In genomic region chr6:76876430-76876829, GRCh38 we compare ENCODE assay signal across 7 cellular contexts.
A peak's percentile ranks its signal among the peaks of the same experiment; 100 is the strongest.
DNase-seq lines count a peak whose midpoint lies in the region; ATAC-seq and TF ChIP-seq lines count a peak whose summit lies in the region.
"Not testable (repeated sequence)": the region's sequence is repeated elsewhere in the genome, so short reads cannot be mapped to it uniquely, and the experiment has no call there.

No MANE protein-coding gene starts in this region.

- not testable (repeated sequence) for TF ChIP-seq POLR2A in body of pancreas (IDR thresholded peaks at IDR 0.05)

- H3K4me1 Mint-ChIP-seq in endothelial cell (ENCODE audit: unreplicated experiment); progenitor cell of endocrine pancreas (ENCODE audit: low read depth): not testable (repeated sequence)

- not testable (repeated sequence) for H3K27me3 ChIP-seq in H7 (ENCODE audit: control insufficient read depth, insufficient read depth, low read length); body of pancreas

- not testable (repeated sequence) for H3K9me3 Mint-ChIP-seq in endothelial cell (ENCODE audit: unreplicated experiment)
- H3K9me3 Mint-ChIP-seq in progenitor cell of endocrine pancreas (ENCODE audit: low read depth): peaks cover 29% of the 10 kb centered on the region

- H3K27ac ChIP-seq in RWPE1 (peak overlapping the region; percentile 79), body of pancreas (peak overlapping the region in 1 of 4 donors; percentile 44)

- not testable (repeated sequence) for DNase-seq in H7; RWPE1 (ENCODE audit: low spot score); progenitor cell of endocrine pancreas (ENCODE audit: low spot score, unreplicated experiment)
- peak; percentile 34 to 65 (median 40) for DNase-seq in body of pancreas
- DNase-seq in endothelial cell (ENCODE audit: low spot score): peak; percentile 9
- DNase-seq in left ventricle myocardium superior: peak; percentile 20
- DNase-seq in mucosa of descending colon: peak; percentile 30 to 54 (median 45)

- POLR2A ChIA-PET in RWPE1 (lab: Yijun Ruan, JAX; ENCODE audit: low non-redundant PET): not testable (repeated sequence)

- 45% methylated on average over 10 of the region's 18 CpGs; no CpG with 5 or more reads in 1 of the 2 donors for WGBS in body of pancreas, 2 donors

- H3K9me3 ChIP-seq in body of pancreas, mucosa of descending colon: not testable (repeated sequence)

- H3K4me3 Mint-ChIP-seq in endothelial cell (ENCODE audit: unreplicated experiment): peak overlapping the region; percentile 91
- H3K4me3 Mint-ChIP-seq in progenitor cell of endocrine pancreas (ENCODE audit: low read depth): peak overlapping the region; percentile 89

- not testable (repeated sequence) for H3K36me3 ChIP-seq in H7 (replicated peaks; ENCODE audit: control insufficient read depth, insufficient read depth, low read length); body of pancreas (replicated peaks in 1 of 2; ENCODE audit: insufficient read depth in 1 of 2, low read depth in 2 of 2); mucosa of descending colon (ENCODE audit: low read depth)

- H3K27me3 Mint-ChIP-seq in endothelial cell (ENCODE audit: unreplicated experiment); progenitor cell of endocrine pancreas: not testable (repeated sequence)

- CTCF ChIA-PET in RWPE1 (lab: Yijun Ruan, JAX): interaction anchor here (0.5 to 1.2 kb wide), 8 partner anchors 10 to 941 kb away, joined by 3 to 6 read pairs (median 4); no protein-coding TSS in a partner anchor

- H3K36me3 Mint-ChIP-seq in endothelial cell (ENCODE audit: low read depth, unreplicated experiment): not testable (repeated sequence)
- peaks cover 14% of the 10 kb centered on the region for H3K36me3 Mint-ChIP-seq in progenitor cell of endocrine pancreas (ENCODE audit: insufficient read depth)

- peak overlapping the region; percentile 32; the same call in 1 of the 2 replicates for H3K4me3 ChIP-seq in H7 (ENCODE audit: insufficient read depth, low read depth, low read length)
- H3K4me3 ChIP-seq in body of pancreas, mucosa of descending colon: not testable (repeated sequence)

- intact Hi-C loops in body of pancreas (cut with DNase I); left ventricle myocardium superior (cut with micrococcal nuclease); mucosa of descending colon (cut with DNase I, micrococcal nuclease): not testable (repeated sequence)

- H3K27ac Mint-ChIP-seq in endothelial cell (ENCODE audit: unreplicated experiment): not testable (repeated sequence)
- H3K27ac Mint-ChIP-seq in progenitor cell of endocrine pancreas: peak overlapping the region; percentile 97

- not testable (repeated sequence) for H3K4me1 ChIP-seq in body of pancreas; mucosa of descending colon (ENCODE audit: low read depth)

- not testable (repeated sequence) for ATAC-seq in body of pancreas, left ventricle myocardium superior, mucosa of descending colon

- TF ChIP-seq CTCF in RWPE1 (conservative IDR thresholded peaks at IDR 0.05; ENCODE audit: low read depth); body of pancreas (IDR thresholded peaks at IDR 0.05); endothelial cell (IDR thresholded peaks at IDR 0.05; ENCODE audit: unreplicated experiment); mucosa of descending colon (IDR thresholded peaks at IDR 0.05); progenitor cell of endocrine pancreas (IDR thresholded peaks at IDR 0.05; ENCODE audit: unreplicated experiment): not testable (repeated sequence)
